Comparison of ENCODE assay signal across 18 cellular contexts in the genomic region with DNA sequence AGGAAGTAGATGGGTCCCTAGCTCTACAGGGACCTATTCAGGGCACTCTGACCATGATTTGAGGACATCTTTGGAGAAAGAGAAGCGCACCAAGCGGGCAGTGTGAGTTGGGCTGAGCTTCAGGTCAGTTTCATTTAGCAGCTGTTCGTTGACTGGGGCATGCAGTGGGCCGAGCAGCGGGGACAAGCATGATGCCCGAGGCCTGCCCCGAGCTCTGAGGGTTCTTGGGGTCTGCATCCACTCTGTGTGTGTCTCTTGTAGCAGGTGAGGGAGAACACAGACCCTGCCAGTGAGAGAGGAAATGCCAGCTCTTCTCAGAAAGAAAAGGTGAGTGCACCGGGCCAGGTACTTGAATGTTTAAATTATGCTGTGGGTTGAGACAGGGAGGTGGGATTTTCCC.
"Had no signal": no experiment of that assay in that cellular context is flagged by ENCODE, and none has a peak within 500 bp of the region (broad histone marks: within the 10 kb centered on the region; RNA-seq: fewer than 3 reads in every experiment).

No MANE protein-coding gene starts in this region.

- H3K4me3 Mint-ChIP-seq: effector memory CD8-positive, alpha-beta T cell; nephron progenitor cell had no signal

- H3K4me3 ChIP-seq: esophagus muscularis mucosa, gastrocnemius medialis, heart right ventricle, smooth muscle cell, stomach, thoracic aorta, transverse colon had no signal

- H3K27ac Mint-ChIP-seq: nephron progenitor cell had no signal

- H3K9me3 Mint-ChIP-seq: effector memory CD8-positive, alpha-beta T cell; naive thymus-derived CD4-positive, alpha-beta T cell; nephron progenitor cell had no signal

- H3K9me3 ChIP-seq: esophagus muscularis mucosa, gastrocnemius medialis, heart right ventricle, neutrophil, stomach, thoracic aorta, transverse colon had no signal

- H3K27ac ChIP-seq: epithelial cell of prostate, esophagus muscularis mucosa, gastrocnemius medialis, heart right ventricle, neutrophil, stomach, thoracic aorta, transverse colon had no signal

- DNase-seq: effector memory CD8-positive, alpha-beta T cell; gastrocnemius medialis; heart right ventricle; hypothalamus; kidney glomerular epithelial cell; mesendoderm; naive thymus-derived CD4-positive, alpha-beta T cell; nephron progenitor cell; stimulated activated CD4-positive, alpha-beta T cell treated with anti-CD3 and anti-CD28 coated beads, Interleukin-2, amount 100 ng/mL, for 48 hours; stomach; substantia nigra; transverse colon had no signal

- H3K4me2 ChIP-seq: smooth muscle cell had no signal

- ATAC-seq: effector memory CD8-positive, alpha-beta T cell; gastrocnemius medialis; heart right ventricle; naive thymus-derived CD4-positive, alpha-beta T cell; right cardiac atrium had no signal

- H3K27me3 Mint-ChIP-seq: effector memory CD8-positive, alpha-beta T cell; naive thymus-derived CD4-positive, alpha-beta T cell had no signal

- H3K27me3 ChIP-seq: esophagus muscularis mucosa, gastrocnemius medialis, heart right ventricle, neutrophil, stomach, transverse colon had no signal
